Comparison of ENCODE assay signal across 13 cellular contexts in genomic region chr7:102890292-102890970, GRCh38. TPM values are rescaled to one million over a fixed set of nuclear protein-coding genes. Genes with fewer than 3 reads are reported as not detected.
A peak's percentile ranks its signal among the peaks of the same experiment; 100 is the strongest.
DNase-seq lines count a peak whose midpoint lies in the region; ATAC-seq and TF ChIP-seq lines count a peak whose summit lies in the region.
"Had no signal": no experiment of that assay in that cellular context is flagged by ENCODE, and none has a peak within 500 bp of the region (broad histone marks: within the 10 kb centered on the region; RNA-seq: fewer than 3 reads in every experiment).

No MANE protein-coding gene starts in this region.

- POLR2A ChIA-PET in HEK293T (lab: Yijun Ruan, JAX): no interaction called here

- peaks cover 13 to 50% (median 42%) of the 10 kb centered on the region in 4 donors for H3K4me1 ChIP-seq in esophagus muscularis mucosa
- peaks cover 0 to 25% (median 8%) of the 10 kb centered on the region in 6 donors for H3K4me1 ChIP-seq in spleen

- H3K4me3 ChIP-seq in esophagus muscularis mucosa: no peak overlapping the region
- H3K4me3 ChIP-seq in spleen: no peak overlapping the region

- peak overlapping the region; percentile 87 for H3K27ac Mint-ChIP-seq in osteocyte (ENCODE audit: unreplicated experiment)
- H3K27ac Mint-ChIP-seq: activated B cell treated with CpG ODN at 0.5 μM for 24 hours; activated T-helper 17 cell treated with anti-CD3 and anti-CD28 coated beads, Interleukin-2, amount 50 U/mL, for 72 hours had no signal

- peak overlapping the region in 3 of 4 donors; percentile 24 to 68 (median 32) for H3K27ac ChIP-seq in esophagus muscularis mucosa (replicated peaks in 1 of 4)
- H3K27ac ChIP-seq in spleen: no peak overlapping the region

- peaks cover 6% of the 10 kb centered on the region for H3K9me3 Mint-ChIP-seq in osteocyte (ENCODE audit: unreplicated experiment)
- H3K9me3 Mint-ChIP-seq: activated B cell treated with CpG ODN at 0.5 μM for 24 hours; activated T-helper 17 cell treated with anti-CD3 and anti-CD28 coated beads, Interleukin-2, amount 50 U/mL, for 72 hours had no signal

- no peaks in the 10 kb centered on the region for H3K36me3 ChIP-seq in esophagus muscularis mucosa
- no peaks in the 10 kb centered on the region for H3K36me3 ChIP-seq in spleen

- TF ChIP-seq POLR2A in esophagus muscularis mucosa (IDR thresholded peaks at IDR 0.05; ENCODE audit: low read depth) (no peak), spleen (IDR thresholded peaks at IDR 0.05) (no peak)

- ATAC-seq in sciatic nerve: no peak
- ATAC-seq: activated T-helper 17 cell treated with anti-CD3 and anti-CD28 coated beads, Interleukin-2, amount 50 U/mL, for 72 hours had no signal

- H3K4me3 Mint-ChIP-seq in osteocyte (ENCODE audit: unreplicated experiment): no peak overlapping the region
- H3K4me3 Mint-ChIP-seq: activated B cell treated with CpG ODN at 0.5 μM for 24 hours; activated T-helper 17 cell treated with anti-CD3 and anti-CD28 coated beads, Interleukin-2, amount 50 U/mL, for 72 hours had no signal

- H3K27me3 ChIP-seq in esophagus muscularis mucosa (no peaks in the 10 kb centered on the region), spleen (replicated peaks in 1 of 7) (no peaks in the 10 kb centered on the region)

- no peaks in the 10 kb centered on the region for H3K27me3 Mint-ChIP-seq in osteocyte (ENCODE audit: unreplicated experiment)
- H3K27me3 Mint-ChIP-seq: activated B cell treated with CpG ODN at 0.5 μM for 24 hours had no signal

- CTCF ChIA-PET in HEK293T (lab: Yijun Ruan, JAX): no interaction called here

- peak; percentile 66 for DNase-seq in EL
- DNase-seq in RPMI7951 (ENCODE audit: low read depth): peak; percentile 56
- no peak for DNase-seq in esophagus muscularis mucosa (ENCODE audit: extremely low spot score)
- no peak for DNase-seq in osteocyte (ENCODE audit: extremely low spot score, unreplicated experiment)
- DNase-seq in HEK293T (ENCODE audit: extremely low spot score): no peak
- no peak for DNase-seq in spleen
- DNase-seq in T-helper 9 cell: no peak
- no peak for DNase-seq in sciatic nerve (ENCODE audit: low spot score)
- DNase-seq: activated B cell treated with CpG ODN at 0.5 μM for 24 hours; NCI-H1092 treated with DMSO at 0.1 percent for 48 hours; retina; stimulated activated CD8-positive, alpha-beta memory T cell treated with anti-CD3 and anti-CD28 coated beads, Interleukin-4, amount 100 ng/mL, for 48 hours had no signal

- TF ChIP-seq EP300 in esophagus muscularis mucosa (IDR thresholded peaks at IDR 0.05): no peak

- no peak for TF ChIP-seq CTCF in esophagus muscularis mucosa (IDR thresholded peaks at IDR 0.05)
- TF ChIP-seq CTCF in osteocyte (IDR thresholded peaks at IDR 0.05): no peak
- TF ChIP-seq CTCF in spleen (IDR thresholded peaks at IDR 0.05 in 8 of 11, conservative IDR thresholded peaks at IDR 0.05 in 3 of 11): no peak

- H3K36me3 Mint-ChIP-seq in osteocyte (ENCODE audit: unreplicated experiment): peaks cover 2% of the 10 kb centered on the region

- H3K4me1 Mint-ChIP-seq in osteocyte (ENCODE audit: unreplicated experiment): peaks cover 61% of the 10 kb centered on the region
- H3K4me1 Mint-ChIP-seq: activated T-helper 17 cell treated with anti-CD3 and anti-CD28 coated beads, Interleukin-2, amount 50 U/mL, for 72 hours had no signal

- H3K9me3 ChIP-seq in esophagus muscularis mucosa (no peaks in the 10 kb centered on the region), spleen (no peaks in the 10 kb centered on the region)

- intact Hi-C loops in esophagus muscularis mucosa (cut with DNase I): no loop called here
- intact Hi-C loops in spleen (cut with DNase I; ENCODE audit: low total_unique reads): no loop called here
- intact Hi-C loops in sciatic nerve (cut with DNase I): no loop called here

- WGBS in esophagus muscularis mucosa: 64% methylated on average over 2 of the region's 2 CpGs
- WGBS in spleen, 5 donors: 60 to 77% (median 72%) methylated on average over 2 of the region's 2 CpGs

TF ChIP-seq in HEK293T, 16 proteins besides CTCF, POLR2A, EP300 and RAD21:
- TF ChIP-seq SP1 (IDR thresholded peaks at IDR 0.05) (no peak), FOXM1 (IDR thresholded peaks at IDR 0.05; ENCODE audit: borderline replicate concordance) (no peak), ELF4 (IDR thresholded peaks at IDR 0.05) (no peak), TARDBP (IDR thresholded peaks at IDR 0.05) (no peak), PKNOX1 (IDR thresholded peaks at IDR 0.05) (no peak), HDGF (IDR thresholded peaks at IDR 0.05; ENCODE audit: borderline replicate concordance) (no peak)

RNA-seq across cellular contexts. Expression of gene LRRC17, which starts 22.4 kb away (rescaled TPM):
- total RNA-seq in RPMI7951 (2014; rRNA removed; shearing (Covaris generic)): 48.8 and 54.3 TPM in 2 replicates
- total RNA-seq in esophagus muscularis mucosa (1 to 10 TPM in 3 of 4 donors, under 1 TPM in 1; 0.83 to 3.5 (median 2.6) TPM), osteocyte (12.4 and 12.5 TPM in 2 replicates), spleen (1 to 10 TPM in 5 of 7 donors, under 1 TPM in 2; 0.54 to 3.1 (median 2.2) TPM), sciatic nerve (4.2 TPM)
- polyA plus RNA-seq in spleen: under 1 TPM; 0.70 to 1.00 (median 0.90) TPM
- total RNA-seq: activated T-helper 17 cell treated with anti-CD3 and anti-CD28 coated beads, Interleukin-2, amount 50 U/mL, for 72 hours had no signal

Comparison
In these comparisons a context has a peak if more than half of its experiments do, and no peak if none do; other contexts are left out.
1. DNase-seq: peak in EL (single experiment) and RPMI7951 (single experiment); none in esophagus muscularis mucosa (single experiment), osteocyte (single experiment), HEK293T (single experiment), spleen (single experiment), T-helper 9 cell (single experiment) and sciatic nerve (single experiment).
2. H3K27ac ChIP-seq: peak in esophagus muscularis mucosa (3 of 4); none in spleen (0 of 8).